ENCODE assay signal across 8 cellular contexts in genomic region chr4:39976945-39977488, GRCh38. TPM values are rescaled to one million over a fixed set of nuclear protein-coding genes. Genes with fewer than 3 reads are reported as not detected.
DNase-seq lines count a peak whose midpoint lies in the region; TF ChIP-seq lines count a peak whose summit lies in the region.

No MANE protein-coding gene starts in this region.

- H3K9ac ChIP-seq in Loucy (ENCODE audit: low read depth, low read length, poor library complexity, severe bottlenecking) (peak overlapping the region; percentile 98), endocrine pancreas (ENCODE audit: control insufficient read depth, insufficient read depth, low read length) (peak overlapping the region; percentile 95)

- H3K4me3 ChIP-seq in GM12864 (ENCODE audit: low read depth, low read length) = peak overlapping the region; percentile 96
- H3K4me3 ChIP-seq in HAP-1 = peak overlapping the region; percentile 96
- H3K4me3 ChIP-seq in Loucy (ENCODE audit: low read length, poor library complexity, severe bottlenecking) = peak overlapping the region; percentile 73
- no peak overlapping the region for H3K4me3 ChIP-seq in endocrine pancreas (ENCODE audit: control insufficient read depth, insufficient read depth, low read length)
- peak overlapping the region; percentile 82 for H3K4me3 ChIP-seq in mononuclear cell (ENCODE audit: low read length)

- H3K79me2 ChIP-seq in Loucy (ENCODE audit: insufficient read depth, low read length) = peaks cover 52% of the 10 kb centered on the region

- peak overlapping the region; percentile 83 for H3K4me2 ChIP-seq in Loucy (ENCODE audit: low read depth, low read length, poor library complexity, severe bottlenecking)

- H3K9me3 ChIP-seq in HAP-1 (no peaks in the 10 kb centered on the region), Loucy (ENCODE audit: insufficient read depth, low read depth, low read length) (no peaks in the 10 kb centered on the region), endocrine pancreas (ENCODE audit: control insufficient read depth, low read length) (no peaks in the 10 kb centered on the region), mononuclear cell (ENCODE audit: low read depth, low read length) (no peaks in the 10 kb centered on the region)

- H3F3A ChIP-seq in Loucy (ENCODE audit: low read depth) = no peaks in the 10 kb centered on the region

- H3K27me3 ChIP-seq in HAP-1 (ENCODE audit: low read depth) (no peaks in the 10 kb centered on the region), Loucy (ENCODE audit: insufficient read depth, low read length, poor library complexity, severe bottlenecking) (peaks cover 8% of the 10 kb centered on the region), endocrine pancreas (ENCODE audit: control insufficient read depth, insufficient read depth, low read length) (no peaks in the 10 kb centered on the region), mononuclear cell (ENCODE audit: insufficient read depth, low read length) (no peaks in the 10 kb centered on the region)

- TF ChIP-seq CTCF in GM12864 (IDR thresholded peaks at IDR 0.05; ENCODE audit: low read depth, low read length, missing control alignments) (no peak), Loucy (conservative IDR thresholded peaks at IDR 0.05; ENCODE audit: low read length) (no peak)

- DNase-seq in GM12864 (ENCODE audit: low read depth) = no peak
- peak in 1 of 2 experiments; percentile 55 for DNase-seq in HAP-1 (ENCODE audit: low spot score in 2 of 2)
- peak; percentile 85 for DNase-seq in activated CD8-positive, alpha-beta memory T cell treated with anti-CD3 and anti-CD28 coated beads for 24 hours
- peak; percentile 12 to 24 for DNase-seq in stimulated activated CD8-positive, alpha-beta memory T cell treated with anti-CD3 and anti-CD28 coated beads, Interleukin-4, amount 100 ng/mL, for 4 hours (ENCODE audit: low read depth in 2 of 2, low spot score in 1 of 2)
- DNase-seq in HCEC 1CT = no peak

- peaks cover 46% of the 10 kb centered on the region for H3K36me3 ChIP-seq in HAP-1 (replicated peaks)
- peaks cover 5% of the 10 kb centered on the region; the same call in 1 of the 2 replicates for H3K36me3 ChIP-seq in Loucy (ENCODE audit: insufficient read depth, low read length)
- no peaks in the 10 kb centered on the region for H3K36me3 ChIP-seq in endocrine pancreas (ENCODE audit: control insufficient read depth, insufficient read depth, low read length)

- in situ Hi-C loops in HAP-1 (cut with MboI; ENCODE audit: low sequenced_read_pairs) = loop anchor here (10.0 kb wide), 1 partner anchor 512 kb away; no protein-coding TSS in a partner anchor

- peak overlapping the region; percentile 95 for H2AFZ ChIP-seq in Loucy (ENCODE audit: low read length)

- peaks cover 44% of the 10 kb centered on the region for H4K20me1 ChIP-seq in Loucy (ENCODE audit: insufficient read depth, low read length, poor library complexity, severe bottlenecking)

- H3K9me2 ChIP-seq in Loucy (replicated peaks; ENCODE audit: low read depth, low read length) = no peaks in the 10 kb centered on the region

- H3K4me1 ChIP-seq in HAP-1 = peaks cover 13% of the 10 kb centered on the region
- peaks cover 23% of the 10 kb centered on the region for H3K4me1 ChIP-seq in Loucy (ENCODE audit: insufficient read depth, low read length, poor library complexity, severe bottlenecking)
- peaks cover 9% of the 10 kb centered on the region for H3K4me1 ChIP-seq in endocrine pancreas (ENCODE audit: control insufficient read depth, insufficient read depth, low read length)
- peaks cover 31% of the 10 kb centered on the region for H3K4me1 ChIP-seq in mononuclear cell (ENCODE audit: insufficient read depth, low read length)

RNA-seq across cellular contexts. Expression of gene PDS5A, which starts 0.7 kb away (rescaled TPM):
- total RNA-seq in mononuclear cell = 120 TPM

Comparison
In these comparisons a context has a peak if more than half of its experiments do, and no peak if none do; other contexts are left out.
1. DNase-seq: peak in activated CD8-positive, alpha-beta memory T cell treated with anti-CD3 and anti-CD28 coated beads for 24 hours (single experiment) and stimulated activated CD8-positive, alpha-beta memory T cell treated with anti-CD3 and anti-CD28 coated beads, Interleukin-4, amount 100 ng/mL, for 4 hours (2 of 2); none in GM12864 (single experiment) and HCEC 1CT (single experiment).